Comparison of ENCODE assay signal across 15 cellular contexts in genomic region chr13:99610702-99611289, GRCh38. TPM values are rescaled to one million over a fixed set of nuclear protein-coding genes. Genes with fewer than 3 reads are reported as not detected.
DNase-seq lines count a peak whose midpoint lies in the region; ATAC-seq and TF ChIP-seq lines count a peak whose summit lies in the region.
"Had no signal": no experiment of that assay in that cellular context is flagged by ENCODE, and none has a peak within 500 bp of the region (broad histone marks: within the 10 kb centered on the region; RNA-seq: fewer than 3 reads in every experiment).

No MANE protein-coding gene starts in this region.

- no peaks in the 10 kb centered on the region for H3K9me3 ChIP-seq in Karpas-422 (ENCODE audit: low read length)
- no peaks in the 10 kb centered on the region for H3K9me3 ChIP-seq in osteoblast (ENCODE audit: low read depth, low read length)
- no peaks in the 10 kb centered on the region for H3K9me3 ChIP-seq in esophagus squamous epithelium
- H3K9me3 ChIP-seq: thoracic aorta had no signal

- H3K27ac ChIP-seq in Karpas-422 (ENCODE audit: low read length) (no peak overlapping the region), osteoblast (ENCODE audit: low read depth, low read length) (no peak overlapping the region), esophagus squamous epithelium (no peak overlapping the region)
- H3K27ac ChIP-seq: thoracic aorta had no signal

- peak overlapping the region; percentile 77; the same call in 1 of the 2 replicates for H3K27ac Mint-ChIP-seq in WTC11

- intact Hi-C loops in esophagus squamous epithelium (cut with DNase I), result no loop called here

- H3K27me3 ChIP-seq in Karpas-422 (ENCODE audit: low read length) (no peaks in the 10 kb centered on the region), osteoblast (ENCODE audit: insufficient read depth, low read length) (no peaks in the 10 kb centered on the region), esophagus squamous epithelium (no peaks in the 10 kb centered on the region)

- H3K9me3 Mint-ChIP-seq in WTC11, result no peaks in the 10 kb centered on the region
- H3K9me3 Mint-ChIP-seq: activated T-cell treated with anti-CD3 and anti-CD28 coated beads, Interleukin-2, amount 50 U/mL, for 4 hours had no signal

- H3K79me2 ChIP-seq in Karpas-422 (ENCODE audit: low read length) (no peaks in the 10 kb centered on the region), osteoblast (ENCODE audit: insufficient read depth, low read length) (no peaks in the 10 kb centered on the region)

- CTCF ChIA-PET in WTC11 (lab: Charles Lee), result interaction anchor here (0.6 to 3.2 kb wide), 11 partner anchors 10 to 962 kb away, joined by 3 to 22 read pairs (median 3); no protein-coding TSS in a partner anchor

- no peak overlapping the region for H3K4me3 ChIP-seq in Karpas-422 (ENCODE audit: low read length)
- no peak overlapping the region for H3K4me3 ChIP-seq in osteoblast (ENCODE audit: insufficient read depth, low read length)
- no peak overlapping the region for H3K4me3 ChIP-seq in esophagus squamous epithelium
- H3K4me3 ChIP-seq: thoracic aorta had no signal

- H3K4me3 Mint-ChIP-seq in WTC11, result no peak overlapping the region
- H3K4me3 Mint-ChIP-seq: activated T-cell treated with anti-CD3 and anti-CD28 coated beads, Interleukin-2, amount 50 U/mL, for 4 hours had no signal

- TF ChIP-seq CTCF in WTC11 (IDR thresholded peaks at IDR 0.05), result no peak
- peak; percentile 28 for TF ChIP-seq CTCF in osteoblast (IDR thresholded peaks at IDR 0.05; ENCODE audit: extremely low read depth, low read depth, low read length)
- no peak for TF ChIP-seq CTCF in esophagus squamous epithelium (IDR thresholded peaks at IDR 0.05)

- no peaks in the 10 kb centered on the region for H3K27me3 Mint-ChIP-seq in WTC11 (ENCODE audit: low read depth)

- H2AFZ ChIP-seq in Karpas-422 (ENCODE audit: low read length), result no peak overlapping the region
- H2AFZ ChIP-seq in osteoblast (ENCODE audit: low read length), result no peak overlapping the region

- no peak overlapping the region for H3K9ac ChIP-seq in Karpas-422 (ENCODE audit: low read length)

- WGBS in esophagus squamous epithelium, 2 donors, result 55 to 63% methylated on average over 4 of the region's 4 CpGs

- no peak for TF ChIP-seq POLR2A in esophagus squamous epithelium (IDR thresholded peaks at IDR 0.05)

- H3K4me1 ChIP-seq in Karpas-422 (ENCODE audit: low read length), result peaks cover 23% of the 10 kb centered on the region
- peaks cover 7% of the 10 kb centered on the region for H3K4me1 ChIP-seq in osteoblast (ENCODE audit: insufficient read depth, low read length)
- peaks cover 8 to 57% (median 18%) of the 10 kb centered on the region in 3 donors for H3K4me1 ChIP-seq in esophagus squamous epithelium

- H3K36me3 Mint-ChIP-seq in WTC11, result peaks cover 5% of the 10 kb centered on the region; the same call in 1 of the 2 replicates

- POLR2A ChIA-PET in WTC11 (lab: Charles Lee), result interaction anchor here (1.6 kb wide), 1 partner anchor 76 kb away, joined by 3 read pairs; no protein-coding TSS in a partner anchor

- H3K4me1 Mint-ChIP-seq in WTC11, result peaks cover 42% of the 10 kb centered on the region

- H4K20me1 ChIP-seq in Karpas-422 (ENCODE audit: insufficient read depth, low read depth, low read length), result peaks cover 7% of the 10 kb centered on the region; the same call in 1 of the 2 replicates
- no peaks in the 10 kb centered on the region for H4K20me1 ChIP-seq in osteoblast (ENCODE audit: insufficient read depth, low read length)

- no peaks in the 10 kb centered on the region for H3K36me3 ChIP-seq in Karpas-422 (ENCODE audit: insufficient read depth, low read length)
- H3K36me3 ChIP-seq in osteoblast (ENCODE audit: insufficient read depth, low read length), result no peaks in the 10 kb centered on the region
- no peaks in the 10 kb centered on the region for H3K36me3 ChIP-seq in esophagus squamous epithelium
- H3K36me3 ChIP-seq: thoracic aorta had no signal

- no peak overlapping the region for H3K4me2 ChIP-seq in Karpas-422 (ENCODE audit: low read depth, low read length, poor library complexity, severe bottlenecking)
- H3K4me2 ChIP-seq in osteoblast (ENCODE audit: insufficient read depth, low read length), result no peak overlapping the region

- no peak for ATAC-seq in WTC11
- no peak for ATAC-seq in GM21528 (IDR thresholded peaks at IDR 0.05; ENCODE audit: low FRiP score, unreplicated experiment)
- ATAC-seq: activated CD4-positive, CD25-positive, alpha-beta regulatory T cell treated with anti-CD3 and anti-CD28 coated beads, Interleukin-2, amount 50 U/mL, for 24 hours; activated T-cell treated with anti-CD3 and anti-CD28 coated beads, Interleukin-2, amount 50 U/mL, for 4 hours had no signal

- no peaks in the 10 kb centered on the region for H3K9me2 ChIP-seq in Karpas-422 (replicated peaks; ENCODE audit: insufficient read depth, low read length)

- DNase-seq in NCI-H1105 treated with DMSO at 0.1 percent for 48 hours (lab: John Stamatoyannopoulos, UW), result peak; percentile 9
- no peak for DNase-seq in NCI-H1105 (lab: John Stamatoyannopoulos, UW)
- peak; percentile 55 for DNase-seq in Karpas-422
- DNase-seq in WTC11 (ENCODE audit: low spot score), result no peak
- no peak for DNase-seq in osteoblast (ENCODE audit: insufficient read length, low spot score, missing footprints)
- DNase-seq in esophagus squamous epithelium (lab: John Stamatoyannopoulos, UW), result no peak
- no peak for DNase-seq in NCI-H2196 treated with DMSO at 0.1 percent for 48 hours (lab: John Stamatoyannopoulos, UW; ENCODE audit: unreplicated experiment)
- DNase-seq: activated T-cell treated with anti-CD3 and anti-CD28 coated beads, Interleukin-2, amount 50 U/mL, for 4 hours; GF-D8; NCI-H446; retina; Right ventricle myocardium superior had no signal

TF ChIP-seq in WTC11, 78 proteins besides CTCF, POLR2A, EP300 and RAD21 (continues in another document):
- TF ChIP-seq CDX4 (CRISPR knock-in tag; IDR thresholded peaks at IDR 0.05; ENCODE audit: borderline replicate concordance), result no peak
- no peak for TF ChIP-seq ZNF281 (CRISPR knock-in tag; IDR thresholded peaks at IDR 0.05)
- no peak for TF ChIP-seq HMGA2 (CRISPR knock-in tag; IDR thresholded peaks at IDR 0.05)
- no peak for TF ChIP-seq CREB1 (CRISPR knock-in tag; IDR thresholded peaks at IDR 0.05)
- TF ChIP-seq ZNF416 (CRISPR knock-in tag; IDR thresholded peaks at IDR 0.05), result no peak
- no peak for TF ChIP-seq NR3C1 (CRISPR knock-in tag; conservative IDR thresholded peaks at IDR 0.05; ENCODE audit: low read depth)
- TF ChIP-seq, protein P1, sequence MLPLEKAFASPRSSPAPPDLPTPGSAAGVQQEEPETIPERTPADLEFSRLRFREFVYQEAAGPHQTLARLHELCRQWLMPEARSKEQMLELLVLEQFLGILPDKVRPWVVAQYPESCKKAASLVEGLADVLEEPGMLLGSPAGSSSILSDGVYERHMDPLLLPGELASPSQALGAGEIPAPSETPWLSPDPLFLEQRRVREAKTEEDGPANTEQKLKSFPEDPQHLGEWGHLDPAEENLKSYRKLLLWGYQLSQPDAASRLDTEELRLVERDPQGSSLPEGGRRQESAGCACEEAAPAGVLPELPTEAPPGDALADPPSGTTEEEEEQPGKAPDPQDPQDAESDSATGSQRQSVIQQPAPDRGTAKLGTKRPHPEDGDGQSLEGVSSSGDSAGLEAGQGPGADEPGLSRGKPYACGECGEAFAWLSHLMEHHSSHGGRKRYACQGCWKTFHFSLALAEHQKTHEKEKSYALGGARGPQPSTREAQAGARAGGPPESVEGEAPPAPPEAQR (CRISPR knock-in tag; IDR thresholded peaks at IDR 0.05), result no peak
- TF ChIP-seq SP1 (CRISPR knock-in tag; conservative IDR thresholded peaks at IDR 0.05), result no peak
- no peak for TF ChIP-seq TEAD1 (CRISPR knock-in tag; IDR thresholded peaks at IDR 0.05)

RNA-seq across cellular contexts. Expression of gene CLYBL, which starts 4.3 kb away (rescaled TPM):
- total RNA-seq in Karpas-422 (2014; rRNA removed; shearing (Covaris generic); ENCODE audit: low replicate concordance), result 2.8 and 7.3 TPM in 2 replicates
- total RNA-seq in WTC11 (2021) (8.8 to 17.3 TPM (median 14.7 TPM) in 3 replicates), osteoblast (1.1 and 1.2 TPM in 2 replicates), esophagus squamous epithelium (10 to 100 TPM in 1 of 4 donors, 1 to 10 TPM in 3; 3.5 to 11.3 (median 6.1) TPM)

Comparison
In these comparisons a context has a peak if more than half of its experiments do, and no peak if none do; other contexts are left out.
1. DNase-seq: peak in NCI-H1105 treated with DMSO at 0.1 percent for 48 hours (single experiment) and Karpas-422 (single experiment); none in NCI-H1105 (single experiment), WTC11 (single experiment), osteoblast (single experiment), esophagus squamous epithelium (single experiment) and NCI-H2196 treated with DMSO at 0.1 percent for 48 hours (single experiment).